ENCODE assay signal across 19 cellular contexts in genomic region chr3:155876037-155876436, GRCh38.
"Had no signal": no experiment of that assay in that cellular context is flagged by ENCODE, and none has a peak within 500 bp of the region (broad histone marks: within the 10 kb centered on the region; RNA-seq: fewer than 3 reads in every experiment).

No MANE protein-coding gene starts in this region.

- H3K4me3 Mint-ChIP-seq: activated CD4-positive, alpha-beta T cell treated with anti-CD3 and anti-CD28 coated beads, Interleukin-2, amount 10 ng/mL, durations not matched to agents 24 days and 14 days; activated CD8-positive, alpha-beta T cell treated with anti-CD3 and anti-CD28 coated beads for 36 hours; activated naive CD8-positive, alpha-beta T cell treated with anti-CD3 and anti-CD28 coated beads, Interleukin-2, amount 10 ng/mL, durations not matched to agents 7 days and 5 days; activated T-helper 17 cell treated with anti-CD3 and anti-CD28 coated beads, Interleukin-2, amount 50 U/mL, for 72 hours; natural killer cell had no signal

- H3K27me3 ChIP-seq: body of pancreas, esophagus muscularis mucosa, gastroesophageal sphincter, right atrium auricular region had no signal

- DNase-seq: activated CD4-positive, alpha-beta T cell treated with anti-CD3 and anti-CD28 coated beads, Interleukin-2, amount 10 ng/mL, durations not matched to agents 24 days and 14 days; activated CD8-positive, alpha-beta T cell treated with anti-CD3 and anti-CD28 coated beads for 36 hours; activated naive CD4-positive, alpha-beta T cell treated with Interleukin-2 at 50 U/mL for 16 hours; activated naive CD8-positive, alpha-beta T cell treated with anti-CD3 and anti-CD28 coated beads, Interleukin-2, amount 10 ng/mL, durations not matched to agents 7 days and 5 days; activated T-cell treated with anti-CD3 and anti-CD28 coated beads, Interleukin-2, amount 50 U/mL, for 1 hour; amygdala; body of pancreas; mesenchymal stem cell; natural killer cell; nucleus accumbens; stimulated activated CD4-positive, alpha-beta T cell treated with anti-CD3 and anti-CD28 coated beads, Interleukin-12 subunit alpha, Interleukin-12 subunit beta, amount 100 ng/mL, for 4 hours; stimulated activated CD4-positive, alpha-beta T cell treated with anti-CD3 and anti-CD28 coated beads, Interleukin-1b, Interleukin-23, amount 100 ng/mL, for 48 hours; stimulated activated CD8-positive, alpha-beta memory T cell treated with anti-CD3 and anti-CD28 coated beads, Interleukin-4, amount 100 ng/mL, for 48 hours; stimulated activated naive CD4-positive, alpha-beta T cell had no signal

- H3K9me3 Mint-ChIP-seq: activated CD4-positive, alpha-beta T cell treated with anti-CD3 and anti-CD28 coated beads, Interleukin-2, amount 10 ng/mL, durations not matched to agents 24 days and 14 days; activated CD8-positive, alpha-beta T cell treated with anti-CD3 and anti-CD28 coated beads for 36 hours; activated naive CD8-positive, alpha-beta T cell treated with anti-CD3 and anti-CD28 coated beads, Interleukin-2, amount 10 ng/mL, durations not matched to agents 7 days and 5 days; activated T-helper 17 cell treated with anti-CD3 and anti-CD28 coated beads, Interleukin-2, amount 50 U/mL, for 72 hours; natural killer cell had no signal

- H3K27me3 Mint-ChIP-seq: activated CD4-positive, alpha-beta T cell treated with anti-CD3 and anti-CD28 coated beads, Interleukin-2, amount 10 ng/mL, durations not matched to agents 24 days and 14 days; activated CD8-positive, alpha-beta T cell treated with anti-CD3 and anti-CD28 coated beads for 36 hours; activated naive CD8-positive, alpha-beta T cell treated with anti-CD3 and anti-CD28 coated beads, Interleukin-2, amount 10 ng/mL, durations not matched to agents 7 days and 5 days; activated T-helper 17 cell treated with anti-CD3 and anti-CD28 coated beads, Interleukin-2, amount 50 U/mL, for 72 hours had no signal

- H3K27ac Mint-ChIP-seq: activated CD4-positive, alpha-beta T cell treated with anti-CD3 and anti-CD28 coated beads, Interleukin-2, amount 10 ng/mL, durations not matched to agents 24 days and 14 days; activated CD8-positive, alpha-beta T cell treated with anti-CD3 and anti-CD28 coated beads for 36 hours; activated naive CD8-positive, alpha-beta T cell treated with anti-CD3 and anti-CD28 coated beads, Interleukin-2, amount 10 ng/mL, durations not matched to agents 7 days and 5 days; activated T-helper 17 cell treated with anti-CD3 and anti-CD28 coated beads, Interleukin-2, amount 50 U/mL, for 72 hours; natural killer cell had no signal

- H3K36me3 ChIP-seq: esophagus muscularis mucosa, gastroesophageal sphincter, right atrium auricular region had no signal

- H3K36me3 Mint-ChIP-seq: natural killer cell had no signal

- H3K4me3 ChIP-seq: body of pancreas, coronary artery, esophagus muscularis mucosa, gastroesophageal sphincter, right atrium auricular region had no signal

- H3K9me3 ChIP-seq: body of pancreas, esophagus muscularis mucosa, gastroesophageal sphincter, right atrium auricular region had no signal

- H3K27ac ChIP-seq: body of pancreas, coronary artery, esophagus muscularis mucosa, gastroesophageal sphincter, right atrium auricular region had no signal

- ATAC-seq: activated CD8-positive, alpha-beta T cell treated with anti-CD3 and anti-CD28 coated beads for 36 hours; activated T-helper 17 cell treated with anti-CD3 and anti-CD28 coated beads, Interleukin-2, amount 50 U/mL, for 72 hours; body of pancreas; gastroesophageal sphincter; natural killer cell had no signal
